Comparison of ENCODE assay signal across 20 cellular contexts in the genomic region with DNA sequence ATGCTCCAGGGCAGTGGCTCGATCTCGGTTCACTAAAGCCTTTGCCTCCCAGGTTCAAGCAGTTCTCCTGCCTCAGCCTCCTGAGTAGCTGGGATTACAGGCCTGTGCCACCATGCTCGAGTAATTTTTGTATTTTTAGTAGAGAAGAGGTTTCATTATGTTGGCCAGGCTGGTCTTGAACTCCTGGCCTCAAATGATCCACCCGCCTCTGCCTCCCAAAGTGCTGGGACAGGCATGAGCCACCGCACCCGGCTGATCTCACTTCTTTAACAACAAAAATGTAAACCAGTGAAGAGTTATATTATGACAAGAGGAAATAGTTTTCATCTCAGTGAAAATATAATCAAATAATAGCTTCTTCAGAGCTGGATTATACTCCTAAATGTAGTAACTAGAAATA. TPM values are rescaled to one million over a fixed set of nuclear protein-coding genes. Genes with fewer than 3 reads are reported as not detected.
"Had no signal": no experiment of that assay in that cellular context is flagged by ENCODE, and none has a peak within 500 bp of the region (broad histone marks: within the 10 kb centered on the region; RNA-seq: fewer than 3 reads in every experiment).

No MANE protein-coding gene starts in this region.

RNA-seq across cellular contexts. Expression of a gene that starts 14.0 kb away (rescaled TPM):
- total RNA-seq: activated naive CD4-positive, alpha-beta T cell treated with anti-CD3 and anti-CD28 coated beads for 36 hours; activated naive CD4-positive, alpha-beta T cell treated with anti-CD3 and anti-CD28 coated beads, Interleukin-2, amount 50 U/mL, for 72 hours; activated naive CD8-positive, alpha-beta T cell treated with anti-CD3 and anti-CD28 coated beads for 36 hours; activated naive CD8-positive, alpha-beta T cell treated with anti-CD3 and anti-CD28 coated beads, Interleukin-2, amount 10 ng/mL, durations not matched to agents 7 days and 5 days; activated T-cell treated with anti-CD3 and anti-CD28 coated beads, Interleukin-2, amount 50 U/mL, for 4 hours; activated T-cell treated with anti-CD3 and anti-CD28 coated beads, Interleukin-2, amount 50 U/mL, for 72 hours; activated T-helper 1 cell treated with anti-CD3 and anti-CD28 coated beads, Interleukin-12 subunit alpha, Interleukin-12 subunit beta, Interleukin-2, Interleukin-4 antibody, amounts not matched to agents 30 ng/mL and 10 ng/mL and 1 ng/mL, durations not matched to agents 14 hours and 24 hours and 36 hours; activated T-helper 17 cell treated with anti-CD3 and anti-CD28 coated beads, Interleukin-2, amount 50 U/mL, for 72 hours; activated T-helper 2 cell treated with anti-CD3 and anti-CD28 coated beads, Interferon-gamma antibody, Interleukin-2, Interleukin-4, amounts not matched to agents 10 μg/mL and 5 μg/mL and 100 μg/mL, durations not matched to agents 14 hours and 24 hours and 36 hours; adrenal gland; aorta; ascending aorta; astrocyte; body of pancreas; breast epithelium; bronchial epithelial cell; cardiac muscle cell; cardiac septum; cerebellum; chondrocyte had no signal

RNA-seq across cellular contexts. Expression of a gene that starts 16.3 kb away (rescaled TPM):
- total RNA-seq: activated naive CD4-positive, alpha-beta T cell treated with anti-CD3 and anti-CD28 coated beads for 36 hours; activated naive CD4-positive, alpha-beta T cell treated with anti-CD3 and anti-CD28 coated beads, Interleukin-2, amount 50 U/mL, for 72 hours; activated naive CD8-positive, alpha-beta T cell treated with anti-CD3 and anti-CD28 coated beads for 36 hours; activated naive CD8-positive, alpha-beta T cell treated with anti-CD3 and anti-CD28 coated beads, Interleukin-2, amount 10 ng/mL, durations not matched to agents 7 days and 5 days; activated T-cell treated with anti-CD3 and anti-CD28 coated beads, Interleukin-2, amount 50 U/mL, for 4 hours; activated T-cell treated with anti-CD3 and anti-CD28 coated beads, Interleukin-2, amount 50 U/mL, for 72 hours; activated T-helper 1 cell treated with anti-CD3 and anti-CD28 coated beads, Interleukin-12 subunit alpha, Interleukin-12 subunit beta, Interleukin-2, Interleukin-4 antibody, amounts not matched to agents 30 ng/mL and 10 ng/mL and 1 ng/mL, durations not matched to agents 14 hours and 24 hours and 36 hours; activated T-helper 17 cell treated with anti-CD3 and anti-CD28 coated beads, Interleukin-2, amount 50 U/mL, for 72 hours; activated T-helper 2 cell treated with anti-CD3 and anti-CD28 coated beads, Interferon-gamma antibody, Interleukin-2, Interleukin-4, amounts not matched to agents 10 μg/mL and 5 μg/mL and 100 μg/mL, durations not matched to agents 14 hours and 24 hours and 36 hours; adrenal gland; aorta; ascending aorta; astrocyte; body of pancreas; breast epithelium; bronchial epithelial cell; cardiac muscle cell; cardiac septum; cerebellum; chondrocyte had no signal

RNA-seq across cellular contexts. Expression of a gene that starts 43.9 kb away (rescaled TPM):
- total RNA-seq: activated naive CD4-positive, alpha-beta T cell treated with anti-CD3 and anti-CD28 coated beads for 36 hours; activated naive CD4-positive, alpha-beta T cell treated with anti-CD3 and anti-CD28 coated beads, Interleukin-2, amount 50 U/mL, for 72 hours; activated naive CD8-positive, alpha-beta T cell treated with anti-CD3 and anti-CD28 coated beads for 36 hours; activated naive CD8-positive, alpha-beta T cell treated with anti-CD3 and anti-CD28 coated beads, Interleukin-2, amount 10 ng/mL, durations not matched to agents 7 days and 5 days; activated T-cell treated with anti-CD3 and anti-CD28 coated beads, Interleukin-2, amount 50 U/mL, for 4 hours; activated T-cell treated with anti-CD3 and anti-CD28 coated beads, Interleukin-2, amount 50 U/mL, for 72 hours; activated T-helper 1 cell treated with anti-CD3 and anti-CD28 coated beads, Interleukin-12 subunit alpha, Interleukin-12 subunit beta, Interleukin-2, Interleukin-4 antibody, amounts not matched to agents 30 ng/mL and 10 ng/mL and 1 ng/mL, durations not matched to agents 14 hours and 24 hours and 36 hours; activated T-helper 17 cell treated with anti-CD3 and anti-CD28 coated beads, Interleukin-2, amount 50 U/mL, for 72 hours; activated T-helper 2 cell treated with anti-CD3 and anti-CD28 coated beads, Interferon-gamma antibody, Interleukin-2, Interleukin-4, amounts not matched to agents 10 μg/mL and 5 μg/mL and 100 μg/mL, durations not matched to agents 14 hours and 24 hours and 36 hours; adrenal gland; aorta; ascending aorta; astrocyte; body of pancreas; breast epithelium; bronchial epithelial cell; cardiac muscle cell; cardiac septum; cerebellum; chondrocyte had no signal
